Comparison of ENCODE assay signal across 9 cellular contexts in the genomic region with DNA sequence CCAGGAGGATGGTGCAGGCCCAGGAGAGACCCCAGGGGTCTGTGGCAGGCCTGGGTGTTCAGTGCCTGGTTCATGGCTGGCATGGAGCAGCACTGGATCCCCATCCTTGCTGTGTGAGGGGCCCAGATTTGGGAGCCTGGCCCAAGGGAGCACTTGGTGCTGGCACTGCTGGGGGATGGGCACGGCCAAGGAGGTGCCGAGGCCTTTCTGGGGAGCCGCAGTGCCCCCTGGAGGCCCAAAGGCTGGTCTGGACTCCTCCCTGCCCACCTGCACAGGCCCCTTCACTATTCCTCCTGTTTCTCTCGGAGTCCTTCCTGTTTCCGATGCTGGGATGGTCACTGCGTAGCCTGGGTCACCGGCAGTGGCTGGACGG. TPM values are rescaled to one million over a fixed set of nuclear protein-coding genes. Genes with fewer than 3 reads are reported as not detected.
A peak's percentile ranks its signal among the peaks of the same experiment; 100 is the strongest.
DNase-seq lines count a peak whose midpoint lies in the region; ATAC-seq lines count a peak whose summit lies in the region.
"Had no signal": no experiment of that assay in that cellular context is flagged by ENCODE, and none has a peak within 500 bp of the region (broad histone marks: within the 10 kb centered on the region; RNA-seq: fewer than 3 reads in every experiment).

No MANE protein-coding gene starts in this region.

- H3K36me3 ChIP-seq in HUES48 (ENCODE audit: control insufficient read depth, insufficient read depth, low read length): peaks cover 18% of the 10 kb centered on the region
- H3K36me3 ChIP-seq in adipocyte (ENCODE audit: control insufficient read depth, insufficient read depth, low read length, severe bottlenecking): no peaks in the 10 kb centered on the region

- H3K9me3 Mint-ChIP-seq in naive B cell: no peaks in the 10 kb centered on the region
- H3K9me3 Mint-ChIP-seq in activated CD8-positive, alpha-beta memory T cell treated with anti-CD3 and anti-CD28 coated beads, Interleukin-2, amount 10 ng/mL, durations not matched to agents 7 days and 5 days (ENCODE audit: low read depth): no peaks in the 10 kb centered on the region
- H3K9me3 Mint-ChIP-seq: CD4-positive, CD25-positive, alpha-beta regulatory T cell had no signal

- peak overlapping the region in 4 of 8 donors; percentile 30 to 92 (median 76) for H3K4me3 Mint-ChIP-seq in naive B cell
- H3K4me3 Mint-ChIP-seq in activated CD8-positive, alpha-beta memory T cell treated with anti-CD3 and anti-CD28 coated beads, Interleukin-2, amount 10 ng/mL, durations not matched to agents 7 days and 5 days: no peak overlapping the region

- DNase-seq in NCI-H1436 (lab: John Stamatoyannopoulos, UW): peak; percentile 20
- no peak for DNase-seq in NCI-H1436 treated with DMSO at 0.1 percent for 48 hours (lab: John Stamatoyannopoulos, UW)
- DNase-seq in adipocyte (ENCODE audit: low read depth): peak; percentile 33
- DNase-seq in naive B cell: peak; percentile 23
- no peak for DNase-seq in NCI-H146 treated with DMSO at 0.1 percent for 48 hours (lab: John Stamatoyannopoulos, UW; ENCODE audit: unreplicated experiment)
- no peak for DNase-seq in activated CD8-positive, alpha-beta memory T cell treated with anti-CD3 and anti-CD28 coated beads, Interleukin-2, amount 10 ng/mL, durations not matched to agents 7 days and 5 days

- CTCF ChIA-PET in activated CD8-positive, alpha-beta memory T cell treated with anti-CD3 and anti-CD28 coated beads, Interleukin-2, amount 10 ng/mL, durations not matched to agents 7 days and 5 days (lab: Charles Lee): interaction anchor here (0.8 to 1.5 kb wide), 17 partner anchors 8 to 408 kb away, joined by 3 to 34 read pairs (median 4); no protein-coding TSS in a partner anchor

- H3K27ac Mint-ChIP-seq in naive B cell: peak overlapping the region in 1 of 6 donors; percentile 47
- no peak overlapping the region for H3K27ac Mint-ChIP-seq in activated CD8-positive, alpha-beta memory T cell treated with anti-CD3 and anti-CD28 coated beads, Interleukin-2, amount 10 ng/mL, durations not matched to agents 7 days and 5 days
- H3K27ac Mint-ChIP-seq: CD4-positive, CD25-positive, alpha-beta regulatory T cell had no signal

- H3K4me1 ChIP-seq in HUES48 (ENCODE audit: control insufficient read depth, insufficient read depth, low read length): peaks cover 3% of the 10 kb centered on the region
- H3K4me1 ChIP-seq in adipocyte (ENCODE audit: control insufficient read depth, insufficient read depth, low read length): no peaks in the 10 kb centered on the region

- H3K36me3 Mint-ChIP-seq in naive B cell: peaks cover 0 to 8% of the 10 kb centered on the region in 2 donors
- H3K36me3 Mint-ChIP-seq in activated CD8-positive, alpha-beta memory T cell treated with anti-CD3 and anti-CD28 coated beads, Interleukin-2, amount 10 ng/mL, durations not matched to agents 7 days and 5 days: no peaks in the 10 kb centered on the region

- H3K9me3 ChIP-seq in HUES48 (ENCODE audit: control insufficient read depth, insufficient read depth, low read length): no peaks in the 10 kb centered on the region
- H3K9me3 ChIP-seq in adipocyte (ENCODE audit: control insufficient read depth, low read length): no peaks in the 10 kb centered on the region

- H3K27me3 ChIP-seq in HUES48 (ENCODE audit: control insufficient read depth, insufficient read depth, low read length): peaks cover 25% of the 10 kb centered on the region
- no peaks in the 10 kb centered on the region for H3K27me3 ChIP-seq in adipocyte (replicated peaks; ENCODE audit: control insufficient read depth, insufficient read depth, low read length)

- H3K27ac ChIP-seq in HUES48 (ENCODE audit: low read depth, low read length): no peak overlapping the region

- ATAC-seq in naive B cell (ENCODE audit: low read depth in 2 of 2) (no peak), HG02623 (IDR thresholded peaks at IDR 0.05; ENCODE audit: unreplicated experiment) (no peak)
- ATAC-seq in activated CD8-positive, alpha-beta memory T cell treated with anti-CD3 and anti-CD28 coated beads, Interleukin-2, amount 10 ng/mL, durations not matched to agents 7 days and 5 days: no peak

- peaks cover 28 to 38% (median 31%) of the 10 kb centered on the region in 3 donors for H3K4me1 Mint-ChIP-seq in naive B cell
- peaks cover 17% of the 10 kb centered on the region for H3K4me1 Mint-ChIP-seq in activated CD8-positive, alpha-beta memory T cell treated with anti-CD3 and anti-CD28 coated beads, Interleukin-2, amount 10 ng/mL, durations not matched to agents 7 days and 5 days

- H3K27me3 Mint-ChIP-seq in naive B cell: no peaks in the 10 kb centered on the region
- peaks cover 13% of the 10 kb centered on the region for H3K27me3 Mint-ChIP-seq in activated CD8-positive, alpha-beta memory T cell treated with anti-CD3 and anti-CD28 coated beads, Interleukin-2, amount 10 ng/mL, durations not matched to agents 7 days and 5 days

- H3K4me3 ChIP-seq in HUES48 (ENCODE audit: low read depth, low read length) (0 out of 2 replicates have a peak overlapping the region, but pooled peaks have one; percentile 74), adipocyte (ENCODE audit: low read length) (no peak overlapping the region)

- H3K9ac ChIP-seq in HUES48 (ENCODE audit: low read depth, low read length) (no peak overlapping the region), adipocyte (ENCODE audit: low read length) (no peak overlapping the region)

RNA-seq across cellular contexts. Expression of gene LRCOL1, which starts 48.6 kb away (rescaled TPM):
- polyA plus RNA-seq in naive B cell (ENCODE audit: low read depth in 6 of 6): not detected
- not detected for total RNA-seq in activated CD8-positive, alpha-beta memory T cell treated with anti-CD3 and anti-CD28 coated beads, Interleukin-2, amount 10 ng/mL, durations not matched to agents 7 days and 5 days
- total RNA-seq: CD4-positive, CD25-positive, alpha-beta regulatory T cell had no signal
- polyA plus RNA-seq: CD4-positive, CD25-positive, alpha-beta regulatory T cell had no signal

RNA-seq across cellular contexts. Expression of gene P2RX2, which starts 56.8 kb away (rescaled TPM):
- polyA plus RNA-seq in naive B cell (ENCODE audit: low read depth in 6 of 6): not detected
- not detected for total RNA-seq in activated CD8-positive, alpha-beta memory T cell treated with anti-CD3 and anti-CD28 coated beads, Interleukin-2, amount 10 ng/mL, durations not matched to agents 7 days and 5 days
- total RNA-seq: CD4-positive, CD25-positive, alpha-beta regulatory T cell had no signal
- polyA plus RNA-seq: CD4-positive, CD25-positive, alpha-beta regulatory T cell had no signal

Comparison
In these comparisons a context has a peak if more than half of its experiments do, and no peak if none do; other contexts are left out.
1. DNase-seq: peak in NCI-H1436 (single experiment), adipocyte (single experiment) and naive B cell (single experiment); none in NCI-H1436 treated with DMSO at 0.1 percent for 48 hours (single experiment), NCI-H146 treated with DMSO at 0.1 percent for 48 hours (single experiment) and activated CD8-positive, alpha-beta memory T cell treated with anti-CD3 and anti-CD28 coated beads, Interleukin-2, amount 10 ng/mL, durations not matched to agents 7 days and 5 days (single experiment).